In genomic region chr5:135396459-135397055, GRCh38 we compare ENCODE assay signal across 12 cellular contexts. TPM values are rescaled to one million over a fixed set of nuclear protein-coding genes. Genes with fewer than 3 reads are reported as not detected.
DNase-seq lines count a peak whose midpoint lies in the region; ATAC-seq and TF ChIP-seq lines count a peak whose summit lies in the region.
"Had no signal": no experiment of that assay in that cellular context is flagged by ENCODE, and none has a peak within 500 bp of the region (broad histone marks: within the 10 kb centered on the region; RNA-seq: fewer than 3 reads in every experiment).

No MANE protein-coding gene starts in this region.

- peak overlapping the region; percentile 76 for H3K27ac Mint-ChIP-seq in T-helper 17 cell
- H3K27ac Mint-ChIP-seq in stimulated activated naive B cell treated with anti-CD40 and anti-IgM and Interleukin-4, amounts not matched to agents 10 μg/mL and 1 μg/mL and 100 μg/mL, for 72 hours = peak overlapping the region; percentile 5

- H3K4me3 Mint-ChIP-seq in T-helper 17 cell = no peak overlapping the region
- H3K4me3 Mint-ChIP-seq in stimulated activated naive B cell treated with anti-CD40 and anti-IgM and Interleukin-4, amounts not matched to agents 10 μg/mL and 1 μg/mL and 100 μg/mL, for 72 hours = peak overlapping the region; percentile 41 to 53

- TF ChIP-seq POLR2A in heart left ventricle (IDR thresholded peaks at IDR 0.05) = no peak

- intact Hi-C loops in heart left ventricle (cut with DNase I) (loop anchor here in 2 of 10 donors (5.0 kb wide), 1 partner anchor 39 kb away; no protein-coding TSS in a partner anchor), Right ventricle myocardium inferior (cut with DNase I) (no loop called here)

- H3K4me1 Mint-ChIP-seq in T-helper 17 cell = peaks cover 49% of the 10 kb centered on the region
- peaks cover 63 to 82% of the 10 kb centered on the region in 2 donors for H3K4me1 Mint-ChIP-seq in stimulated activated naive B cell treated with anti-CD40 and anti-IgM and Interleukin-4, amounts not matched to agents 10 μg/mL and 1 μg/mL and 100 μg/mL, for 72 hours

- DNase-seq in heart left ventricle (no peak), Right ventricle myocardium inferior (ENCODE audit: missing footprints) (no peak), T-helper 17 cell (no peak), iPS-NIHi7 (ENCODE audit: extremely low spot score) (peak; percentile 4), NAMALWA (ENCODE audit: low spot score) (no peak), A172 (ENCODE audit: low spot score) (no peak)
- no peak for DNase-seq in stimulated activated naive B cell treated with anti-CD40 and anti-IgM and Interleukin-4, amounts not matched to agents 10 μg/mL and 1 μg/mL and 100 μg/mL, for 72 hours
- DNase-seq in effector CD4-positive, alpha-beta T cell = no peak
- DNase-seq: NCI-H446 treated with DMSO at 0.1 percent for 48 hours, SHP77 treated with DMSO at 0.1 percent for 48 hours had no signal

- H3K4me3 ChIP-seq in heart left ventricle = peak overlapping the region in 3 of 12 donors; percentile 1 to 99 (median 10)

- peak overlapping the region in 7 of 12 donors; percentile 7 to 96 (median 53) for H3K27ac ChIP-seq in heart left ventricle

- peaks cover 2% of the 10 kb centered on the region for H3K36me3 Mint-ChIP-seq in T-helper 17 cell (ENCODE audit: low read depth)
- H3K36me3 Mint-ChIP-seq in stimulated activated naive B cell treated with anti-CD40 and anti-IgM and Interleukin-4, amounts not matched to agents 10 μg/mL and 1 μg/mL and 100 μg/mL, for 72 hours = peaks cover 18 to 38% of the 10 kb centered on the region in 2 donors

- peaks cover 0 to 3% of the 10 kb centered on the region in 2 donors for H3K9me3 Mint-ChIP-seq in stimulated activated naive B cell treated with anti-CD40 and anti-IgM and Interleukin-4, amounts not matched to agents 10 μg/mL and 1 μg/mL and 100 μg/mL, for 72 hours

- H3K9me3 ChIP-seq in heart left ventricle (no peaks in the 10 kb centered on the region), T-helper 17 cell (ENCODE audit: control insufficient read depth, low read length, poor library complexity, severe bottlenecking) (no peaks in the 10 kb centered on the region)

- TF ChIP-seq CTCF in heart left ventricle (IDR thresholded peaks at IDR 0.05) = no peak

- 47 to 73% (median 59%) methylated on average over 4 of the region's 4 CpGs for WGBS in heart left ventricle, 4 donors

- no peak for ATAC-seq in heart left ventricle
- no peak for ATAC-seq in Right ventricle myocardium inferior
- ATAC-seq in T-helper 17 cell = no peak
- ATAC-seq in stimulated activated naive B cell treated with anti-CD40 and anti-IgM and Interleukin-4, amounts not matched to agents 10 μg/mL and 1 μg/mL and 100 μg/mL, for 72 hours (replicated peaks) = no peak

- no peaks in the 10 kb centered on the region for H3K27me3 Mint-ChIP-seq in T-helper 17 cell
- H3K27me3 Mint-ChIP-seq in stimulated activated naive B cell treated with anti-CD40 and anti-IgM and Interleukin-4, amounts not matched to agents 10 μg/mL and 1 μg/mL and 100 μg/mL, for 72 hours = no peaks in the 10 kb centered on the region

- H3K36me3 ChIP-seq in heart left ventricle = peaks cover 0 to 11% (median 0%) of the 10 kb centered on the region in 9 donors

- H3K4me1 ChIP-seq in heart left ventricle = peaks cover 4 to 77% (median 70%) of the 10 kb centered on the region in 12 donors

- H3K27me3 ChIP-seq in heart left ventricle = no peaks in the 10 kb centered on the region

RNA-seq across cellular contexts. Expression of gene MACROH2A1, which starts 2.5 kb away (rescaled TPM):
- total RNA-seq in heart left ventricle = 100 to 1,000 TPM in 5 of 9 donors, 10 to 100 TPM in 4; 86.5 to 170 (median 112) TPM
- polyA plus RNA-seq in heart left ventricle = 100 to 1,000 TPM; 111 to 155 TPM
- total RNA-seq in Right ventricle myocardium inferior = 104 TPM
- 100 to 1,000 TPM; 124 to 141 TPM for total RNA-seq in T-helper 17 cell
- 339 and 388 TPM in 2 replicates for total RNA-seq in A172 (2014; rRNA removed; shearing (Covaris generic))

RNA-seq across cellular contexts. Expression of gene DCANP1, which starts 50.6 kb away (rescaled TPM):
- total RNA-seq in heart left ventricle (under 1 TPM in 1 of 9 donors, not detected in 8; 0.11 TPM), Right ventricle myocardium inferior (not detected), T-helper 17 cell (under 1 TPM in 1 of 2 donors, not detected in 1; 0.16 TPM)
- not detected for polyA plus RNA-seq in heart left ventricle
- total RNA-seq in A172 (2014; rRNA removed; shearing (Covaris generic)) = not detected in 2 replicates
- total RNA-seq: epithelial cell of proximal tubule, LHCN-M2 had no signal

RNA-seq across cellular contexts. Expression of gene TIFAB, which starts 55.6 kb away (rescaled TPM):
- 1 to 10 TPM in 1 of 9 donors, under 1 TPM in 2, not detected in 6; 0.08 to 1.3 (median 0.68) TPM for total RNA-seq in heart left ventricle
- under 1 TPM in 1 of 2 donors, not detected in 1; 0.01 TPM for polyA plus RNA-seq in heart left ventricle
- total RNA-seq in Right ventricle myocardium inferior = not detected
- total RNA-seq in T-helper 17 cell = under 1 TPM in 1 of 2 donors, not detected in 1; 0.13 TPM
- not detected in 2 replicates for total RNA-seq in A172 (2014; rRNA removed; shearing (Covaris generic))
- total RNA-seq: epithelial cell of proximal tubule, LHCN-M2 had no signal
